32 cellular contexts compared by ENCODE assay signal in genomic region chr5:122697171-122697570, GRCh38.
DNase-seq lines count a peak whose midpoint lies in the region; ATAC-seq, FAIRE-seq and TF ChIP-seq lines count a peak whose summit lies in the region.
"Had no signal": no experiment of that assay in that cellular context is flagged by ENCODE, and none has a peak within 500 bp of the region (broad histone marks: within the 10 kb centered on the region; RNA-seq: fewer than 3 reads in every experiment).

No MANE protein-coding gene starts in this region.

- H3K4me3 ChIP-seq in NB4 (ENCODE audit: low read depth, low read length), result no peak overlapping the region
- H3K4me3 ChIP-seq in fibroblast of mammary gland (ENCODE audit: control insufficient read depth, low read depth, low read length), result no peak overlapping the region
- H3K4me3 ChIP-seq in upper lobe of right lung, result no peak overlapping the region
- no peak overlapping the region for H3K4me3 ChIP-seq in foreskin fibroblast (ENCODE audit: low read depth in 1 of 2, low read length in 2 of 2)
- H3K4me3 ChIP-seq: left lung, SJCRH30, stomach, thyroid gland had no signal

- no peaks in the 10 kb centered on the region for H3K4me1 ChIP-seq in upper lobe of right lung
- H3K4me1 ChIP-seq: left lung, parathyroid adenoma, SJCRH30, stomach, thyroid gland had no signal

- H3K9me3 ChIP-seq in upper lobe of right lung, result no peaks in the 10 kb centered on the region
- H3K9me3 ChIP-seq: left lung, SJCRH30, stomach, thyroid gland had no signal

- ATAC-seq in upper lobe of right lung, result peak; percentile 68
- ATAC-seq: activated CD8-positive, alpha-beta memory T cell treated with anti-CD3 and anti-CD28 coated beads, Interleukin-2, amount 10 ng/mL, durations not matched to agents 7 days and 5 days; activated T-cell treated with anti-CD3 and anti-CD28 coated beads, Interleukin-2, amount 50 U/mL, for 4 hours; WTC11 had no signal

- intact Hi-C loops in upper lobe of right lung (cut with DNase I), result no loop called here

- no peak overlapping the region for H3K27ac ChIP-seq in upper lobe of right lung
- H3K27ac ChIP-seq: epithelial cell of prostate, left lung, parathyroid adenoma, SJCRH30, stomach, thyroid gland had no signal

- FAIRE-seq in GM12892 (lab: Jason Lieb, UNC) (peak; percentile 40), RCC 7860 (lab: Jason Lieb, UNC) (no peak)
- FAIRE-seq: islet of Langerhans had no signal

- H3K27me3 ChIP-seq in upper lobe of right lung, result no peaks in the 10 kb centered on the region
- H3K27me3 ChIP-seq: left lung, SJCRH30, stomach, thyroid gland had no signal

- no peak for TF ChIP-seq CTCF in NB4 (IDR thresholded peaks at IDR 0.05; ENCODE audit: low read depth, low read length)
- no peak for TF ChIP-seq CTCF in fibroblast of mammary gland (conservative IDR thresholded peaks at IDR 0.05; ENCODE audit: control insufficient read depth, insufficient read depth, low read depth, low read length)
- no peak for TF ChIP-seq CTCF in upper lobe of right lung (IDR thresholded peaks at IDR 0.05)
- no peak for TF ChIP-seq CTCF in foreskin fibroblast (IDR thresholded peaks at IDR 0.05; ENCODE audit: low read depth, low read length)

- DNase-seq in GM12892 (ENCODE audit: insufficient read length) (no peak), NB4 (ENCODE audit: low read depth) (peak; percentile 57), fibroblast of mammary gland (ENCODE audit: low read depth) (peak; percentile 40), upper lobe of right lung (no peak), foreskin fibroblast (no peak), RCC 7860 (ENCODE audit: low spot score) (no peak)
- no peak for DNase-seq in activated CD8-positive, alpha-beta memory T cell treated with anti-CD3 and anti-CD28 coated beads for 24 hours
- DNase-seq: activated CD4-positive, alpha-beta T cell treated with anti-CD3 and anti-CD28 coated beads, Interleukin-2, amount 50 U/mL, for 1 hour; activated CD8-positive, alpha-beta memory T cell treated with anti-CD3 and anti-CD28 coated beads, Interleukin-2, amount 10 ng/mL, durations not matched to agents 7 days and 5 days; activated gamma-delta T cell treated with Interleukin-2 at 50 U/mL for 16 hours; activated naive CD8-positive, alpha-beta T cell treated with anti-CD3 and anti-CD28 coated beads, Interleukin-2, amount 10 ng/mL, durations not matched to agents 7 days and 5 days; activated T-cell treated with anti-CD3 and anti-CD28 coated beads, Interleukin-2, amount 50 U/mL, for 4 hours; aorta; Calu3; CD4-positive, CD25-positive, alpha-beta regulatory T cell; DMS79; effector CD4-positive, alpha-beta T cell; glutamatergic neuron; H9; left lung; NCI-H1092; NCI-H1694 treated with DMSO at 0.1 percent for 48 hours; SJCRH30; small intestine; stimulated activated CD4-positive, alpha-beta T cell treated with anti-CD3 and anti-CD28 coated beads, Interleukin-1b, Interleukin-23, amount 100 ng/mL, for 48 hours; stomach; T1000; thyroid gland had no signal

- TF ChIP-seq POLR2A in GM12892 (IDR thresholded peaks at IDR 0.05; ENCODE audit: low read depth, low read length) (no peak), NB4 (IDR thresholded peaks at IDR 0.05; ENCODE audit: extremely low read depth, insufficient read length) (no peak)

- H3K36me3 ChIP-seq in upper lobe of right lung, result no peaks in the 10 kb centered on the region
- H3K36me3 ChIP-seq: left lung, SJCRH30, stomach, thyroid gland had no signal

Comparison
In these comparisons a context has a peak if more than half of its experiments do, and no peak if none do; other contexts are left out.
1. DNase-seq: peak in NB4 (single experiment) and fibroblast of mammary gland (single experiment); none in GM12892 (single experiment), upper lobe of right lung (single experiment), foreskin fibroblast (0 of 2), activated CD8-positive, alpha-beta memory T cell treated with anti-CD3 and anti-CD28 coated beads for 24 hours (single experiment) and RCC 7860 (single experiment).